Comparison of ENCODE assay signal across 1 cellular context in the genomic region with DNA sequence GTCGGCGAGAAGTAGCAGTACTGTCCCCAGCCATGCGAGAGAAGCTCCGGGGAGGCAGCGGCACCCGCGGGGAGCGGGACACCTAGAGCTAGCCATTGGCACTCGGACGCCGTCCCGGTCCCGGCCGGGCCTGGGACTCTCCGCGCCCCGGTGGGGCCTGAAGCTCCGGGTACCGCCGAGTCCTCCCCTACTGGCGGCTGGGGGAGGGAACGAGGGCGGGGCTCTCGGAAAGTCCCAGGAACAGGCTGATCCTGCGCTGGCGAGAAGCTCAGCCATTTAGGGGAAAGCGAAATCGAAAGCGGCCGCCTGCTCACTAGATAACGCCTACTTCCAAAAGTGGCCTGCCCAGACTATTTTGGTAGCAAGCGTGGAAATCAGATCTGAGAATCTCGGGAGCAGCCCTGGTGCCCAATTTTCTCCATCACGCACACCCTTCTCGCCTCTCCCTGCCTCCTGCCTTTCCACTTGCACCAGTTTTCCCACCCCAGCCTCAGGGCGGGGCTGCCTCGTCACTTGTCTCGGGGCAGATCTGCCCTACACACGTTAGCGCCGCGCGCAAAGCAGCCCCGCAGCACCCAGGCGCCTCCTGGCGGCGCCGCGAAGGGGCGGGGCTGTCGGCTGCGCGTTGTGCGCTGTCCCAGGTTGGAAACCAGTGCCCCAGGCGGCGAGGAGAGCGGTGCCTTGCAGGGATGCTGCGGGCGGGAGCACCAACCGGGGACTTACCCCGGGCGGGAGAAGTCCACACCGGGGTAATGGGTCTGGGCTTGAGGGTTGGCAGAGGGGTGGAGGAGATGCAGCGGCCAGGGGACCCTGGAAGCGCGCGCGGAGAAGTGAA.
TF ChIP-seq lines count a peak whose summit lies in the region.

Gene PSMB9, plus strand, starts transcription at position 652 of the 835 bp plus-strand sequence. Its CDS starts 38 bp downstream, at position 690.
Gene TAP1, minus strand, starts transcription at position 164 of the 835 bp plus-strand sequence. Its CDS starts 68 bp downstream, at position 96.

TF ChIP-seq in HepG2, 621 proteins besides CTCF, POLR2A, EP300 and RAD21 (continued from another document and continues in another):
- TF ChIP-seq, protein P1, sequence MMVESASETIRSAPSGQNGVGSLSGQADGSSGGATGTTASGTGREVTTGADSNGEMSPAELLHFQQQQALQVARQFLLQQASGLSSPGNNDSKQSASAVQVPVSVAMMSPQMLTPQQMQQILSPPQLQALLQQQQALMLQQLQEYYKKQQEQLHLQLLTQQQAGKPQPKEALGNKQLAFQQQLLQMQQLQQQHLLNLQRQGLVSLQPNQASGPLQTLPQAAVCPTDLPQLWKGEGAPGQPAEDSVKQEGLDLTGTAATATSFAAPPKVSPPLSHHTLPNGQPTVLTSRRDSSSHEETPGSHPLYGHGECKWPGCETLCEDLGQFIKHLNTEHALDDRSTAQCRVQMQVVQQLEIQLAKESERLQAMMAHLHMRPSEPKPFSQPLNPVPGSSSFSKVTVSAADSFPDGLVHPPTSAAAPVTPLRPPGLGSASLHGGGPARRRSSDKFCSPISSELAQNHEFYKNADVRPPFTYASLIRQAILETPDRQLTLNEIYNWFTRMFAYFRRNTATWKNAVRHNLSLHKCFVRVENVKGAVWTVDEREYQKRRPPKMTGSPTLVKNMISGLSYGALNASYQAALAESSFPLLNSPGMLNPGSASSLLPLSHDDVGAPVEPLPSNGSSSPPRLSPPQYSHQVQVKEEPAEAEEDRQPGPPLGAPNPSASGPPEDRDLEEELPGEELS (CRISPR knock-in tag; IDR thresholded peaks at IDR 0.05), result peak; percentile 44; the same call in 1 of the 2 replicates
- TF ChIP-seq DNMT1 (CRISPR knock-in tag; IDR thresholded peaks at IDR 0.05) (no peak), SOX13 (IDR thresholded peaks at IDR 0.05) (no peak), SOX13 (CRISPR knock-in tag; conservative IDR thresholded peaks at IDR 0.05 in 1 of 2, IDR thresholded peaks at IDR 0.05 in 1 of 2) (peak in 1 of 2 experiments; percentile 12; a peak in 1 of 4 replicates), RBM22 (optimal IDR thresholded peaks at IDR 0.05; ENCODE audit: low read length) (no peak), ARID2 (CRISPR knock-in tag; IDR thresholded peaks at IDR 0.05; ENCODE audit: borderline replicate concordance) (peak; percentile 94), ADNP (CRISPR knock-in tag; IDR thresholded peaks at IDR 0.05) (0 out of 2 replicates have a peak, but pooled peaks have one; percentile 9), HNRNPLL (IDR thresholded peaks at IDR 0.05; ENCODE audit: low read depth, low read length, poor library complexity, severe bottlenecking) (peak; percentile 96), MYPOP (CRISPR knock-in tag; IDR thresholded peaks at IDR 0.05) (peak; percentile 100), ZBTB1 (CRISPR knock-in tag; IDR thresholded peaks at IDR 0.05; ENCODE audit: borderline replicate concordance) (no peak), AKAP8 (CRISPR knock-in tag; IDR thresholded peaks at IDR 0.05) (no peak), CSRNP2 (CRISPR knock-in tag; conservative IDR thresholded peaks at IDR 0.05; ENCODE audit: low read depth) (no peak), CBX5 (CRISPR knock-in tag; IDR thresholded peaks at IDR 0.05; ENCODE audit: borderline replicate concordance) (peak; percentile 78; the same call in 1 of the 2 replicates), ATM (IDR thresholded peaks at IDR 0.05; ENCODE audit: borderline replicate concordance) (no peak), ZNF878 (CRISPR knock-in tag; IDR thresholded peaks at IDR 0.05) (no peak; the same call in 1 of the 2 replicates), ZNF317 (CRISPR knock-in tag; IDR thresholded peaks at IDR 0.05) (peak; percentile 44; the same call in 1 of the 2 replicates), SIX4 (CRISPR knock-in tag; IDR thresholded peaks at IDR 0.05) (no peak; the same call in 1 of the 2 replicates), ZNF709 (CRISPR knock-in tag; IDR thresholded peaks at IDR 0.05) (no peak; the same call in none of the 2 replicates), ZBTB38 (CRISPR knock-in tag; IDR thresholded peaks at IDR 0.05) (peak; percentile 78), ZSCAN22 (CRISPR knock-in tag; IDR thresholded peaks at IDR 0.05) (no peak), ZNF784 (CRISPR knock-in tag; IDR thresholded peaks at IDR 0.05; ENCODE audit: borderline replicate concordance) (peak; percentile 53; the same call in 1 of the 2 replicates), MIER2 (CRISPR knock-in tag; IDR thresholded peaks at IDR 0.05) (peak; percentile 87), NAIF1 (CRISPR knock-in tag; IDR thresholded peaks at IDR 0.05; ENCODE audit: borderline replicate concordance) (peak; percentile 94; the same call in 1 of the 2 replicates), HNRNPK (IDR thresholded peaks at IDR 0.05; ENCODE audit: low read depth, low read length, poor library complexity, severe bottlenecking) (no peak), ZNF703 (CRISPR knock-in tag; IDR thresholded peaks at IDR 0.05; ENCODE audit: borderline replicate concordance) (no peak), ZNF333 (CRISPR knock-in tag; IDR thresholded peaks at IDR 0.05; ENCODE audit: borderline replicate concordance) (no peak), ZNF34 (CRISPR knock-in tag; IDR thresholded peaks at IDR 0.05; ENCODE audit: borderline replicate concordance) (0 out of 2 replicates have a peak, but pooled peaks have one; percentile 46), FOXO1 (CRISPR knock-in tag; IDR thresholded peaks at IDR 0.05) (peak; percentile 47; the same call in 1 of the 2 replicates), ATF7-NPFF (CRISPR knock-in tag; IDR thresholded peaks at IDR 0.05; ENCODE audit: low read depth) (peak; percentile 57), NKX3-1 (CRISPR knock-in tag; IDR thresholded peaks at IDR 0.05) (peak; percentile 82), CEBPZ (IDR thresholded peaks at IDR 0.05; ENCODE audit: low read length) (no peak), ZBTB3 (CRISPR knock-in tag; IDR thresholded peaks at IDR 0.05; ENCODE audit: borderline replicate concordance, low read depth) (no peak), SRY (CRISPR knock-in tag; IDR thresholded peaks at IDR 0.05) (no peak)
- TF ChIP-seq, protein P2, sequence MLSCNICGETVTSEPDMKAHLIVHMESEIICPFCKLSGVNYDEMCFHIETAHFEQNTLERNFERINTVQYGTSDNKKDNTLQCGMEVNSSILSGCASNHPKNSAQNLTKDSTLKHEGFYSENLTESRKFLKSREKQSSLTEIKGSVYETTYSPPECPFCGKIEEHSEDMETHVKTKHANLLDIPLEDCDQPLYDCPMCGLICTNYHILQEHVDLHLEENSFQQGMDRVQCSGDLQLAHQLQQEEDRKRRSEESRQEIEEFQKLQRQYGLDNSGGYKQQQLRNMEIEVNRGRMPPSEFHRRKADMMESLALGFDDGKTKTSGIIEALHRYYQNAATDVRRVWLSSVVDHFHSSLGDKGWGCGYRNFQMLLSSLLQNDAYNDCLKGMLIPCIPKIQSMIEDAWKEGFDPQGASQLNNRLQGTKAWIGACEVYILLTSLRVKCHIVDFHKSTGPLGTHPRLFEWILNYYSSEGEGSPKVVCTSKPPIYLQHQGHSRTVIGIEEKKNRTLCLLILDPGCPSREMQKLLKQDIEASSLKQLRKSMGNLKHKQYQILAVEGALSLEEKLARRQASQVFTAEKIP (CRISPR knock-in tag; IDR thresholded peaks at IDR 0.05; ENCODE audit: borderline replicate concordance), result no peak
- TF ChIP-seq, protein P3, sequence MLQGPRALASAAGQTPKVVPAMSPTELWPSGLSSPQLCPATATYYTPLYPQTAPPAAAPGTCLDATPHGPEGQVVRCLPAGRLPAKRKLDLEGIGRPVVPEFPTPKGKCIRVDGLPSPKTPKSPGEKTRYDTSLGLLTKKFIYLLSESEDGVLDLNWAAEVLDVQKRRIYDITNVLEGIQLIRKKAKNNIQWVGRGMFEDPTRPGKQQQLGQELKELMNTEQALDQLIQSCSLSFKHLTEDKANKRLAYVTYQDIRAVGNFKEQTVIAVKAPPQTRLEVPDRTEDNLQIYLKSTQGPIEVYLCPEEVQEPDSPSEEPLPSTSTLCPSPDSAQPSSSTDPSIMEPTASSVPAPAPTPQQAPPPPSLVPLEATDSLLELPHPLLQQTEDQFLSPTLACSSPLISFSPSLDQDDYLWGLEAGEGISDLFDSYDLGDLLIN (CRISPR knock-in tag; IDR thresholded peaks at IDR 0.05; ENCODE audit: borderline replicate concordance), result no peak; the same call in 1 of the 2 replicates
- TF ChIP-seq, protein P4, sequence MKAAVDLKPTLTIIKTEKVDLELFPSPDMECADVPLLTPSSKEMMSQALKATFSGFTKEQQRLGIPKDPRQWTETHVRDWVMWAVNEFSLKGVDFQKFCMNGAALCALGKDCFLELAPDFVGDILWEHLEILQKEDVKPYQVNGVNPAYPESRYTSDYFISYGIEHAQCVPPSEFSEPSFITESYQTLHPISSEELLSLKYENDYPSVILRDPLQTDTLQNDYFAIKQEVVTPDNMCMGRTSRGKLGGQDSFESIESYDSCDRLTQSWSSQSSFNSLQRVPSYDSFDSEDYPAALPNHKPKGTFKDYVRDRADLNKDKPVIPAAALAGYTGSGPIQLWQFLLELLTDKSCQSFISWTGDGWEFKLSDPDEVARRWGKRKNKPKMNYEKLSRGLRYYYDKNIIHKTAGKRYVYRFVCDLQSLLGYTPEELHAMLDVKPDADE (CRISPR knock-in tag; IDR thresholded peaks at IDR 0.05), result no peak; the same call in 1 of the 2 replicates
- TF ChIP-seq, protein P5, sequence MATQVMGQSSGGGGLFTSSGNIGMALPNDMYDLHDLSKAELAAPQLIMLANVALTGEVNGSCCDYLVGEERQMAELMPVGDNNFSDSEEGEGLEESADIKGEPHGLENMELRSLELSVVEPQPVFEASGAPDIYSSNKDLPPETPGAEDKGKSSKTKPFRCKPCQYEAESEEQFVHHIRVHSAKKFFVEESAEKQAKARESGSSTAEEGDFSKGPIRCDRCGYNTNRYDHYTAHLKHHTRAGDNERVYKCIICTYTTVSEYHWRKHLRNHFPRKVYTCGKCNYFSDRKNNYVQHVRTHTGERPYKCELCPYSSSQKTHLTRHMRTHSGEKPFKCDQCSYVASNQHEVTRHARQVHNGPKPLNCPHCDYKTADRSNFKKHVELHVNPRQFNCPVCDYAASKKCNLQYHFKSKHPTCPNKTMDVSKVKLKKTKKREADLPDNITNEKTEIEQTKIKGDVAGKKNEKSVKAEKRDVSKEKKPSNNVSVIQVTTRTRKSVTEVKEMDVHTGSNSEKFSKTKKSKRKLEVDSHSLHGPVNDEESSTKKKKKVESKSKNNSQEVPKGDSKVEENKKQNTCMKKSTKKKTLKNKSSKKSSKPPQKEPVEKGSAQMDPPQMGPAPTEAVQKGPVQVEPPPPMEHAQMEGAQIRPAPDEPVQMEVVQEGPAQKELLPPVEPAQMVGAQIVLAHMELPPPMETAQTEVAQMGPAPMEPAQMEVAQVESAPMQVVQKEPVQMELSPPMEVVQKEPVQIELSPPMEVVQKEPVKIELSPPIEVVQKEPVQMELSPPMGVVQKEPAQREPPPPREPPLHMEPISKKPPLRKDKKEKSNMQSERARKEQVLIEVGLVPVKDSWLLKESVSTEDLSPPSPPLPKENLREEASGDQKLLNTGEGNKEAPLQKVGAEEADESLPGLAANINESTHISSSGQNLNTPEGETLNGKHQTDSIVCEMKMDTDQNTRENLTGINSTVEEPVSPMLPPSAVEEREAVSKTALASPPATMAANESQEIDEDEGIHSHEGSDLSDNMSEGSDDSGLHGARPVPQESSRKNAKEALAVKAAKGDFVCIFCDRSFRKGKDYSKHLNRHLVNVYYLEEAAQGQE (IDR thresholded peaks at IDR 0.05; ENCODE audit: borderline replicate concordance in 1 of 2, low read depth in 1 of 2, low read length in 2 of 2), result peak; percentile 51 to 86
